In genomic region chr1:229025576-229025975, GRCh38 we compare ENCODE assay signal across 3 cellular contexts.
TF ChIP-seq lines count a peak whose summit lies in the region.

No MANE protein-coding gene starts in this region.

TF ChIP-seq in A549, 52 proteins besides CTCF, POLR2A, EP300 and RAD21:
- no peak for TF ChIP-seq ELK1 (IDR thresholded peaks at IDR 0.05; ENCODE audit: low read depth, low read length)
- no peak for TF ChIP-seq HOXB5 (CRISPR knock-in tag; IDR thresholded peaks at IDR 0.05)
- TF ChIP-seq HDAC2 (IDR thresholded peaks at IDR 0.05): no peak
- TF ChIP-seq RARB (CRISPR knock-in tag; IDR thresholded peaks at IDR 0.05): no peak
- TF ChIP-seq MYC (IDR thresholded peaks at IDR 0.05; ENCODE audit: borderline replicate concordance, low read length): no peak
- no peak for TF ChIP-seq RNF2 (IDR thresholded peaks at IDR 0.05; ENCODE audit: borderline replicate concordance, low read depth)

TF ChIP-seq in IMR-90, 13 proteins besides CTCF, POLR2A, EP300 and RAD21:
- TF ChIP-seq USF2 (IDR thresholded peaks at IDR 0.05; ENCODE audit: low read depth, low read length): no peak
- TF ChIP-seq ELK1 (IDR thresholded peaks at IDR 0.05; ENCODE audit: borderline replicate concordance, low read depth, low read length): no peak

TF ChIP-seq in H1, 55 proteins besides CTCF, POLR2A, EP300 and RAD21:
- TF ChIP-seq CHD1 (IDR thresholded peaks at IDR 0.05; ENCODE audit: low read depth, low read length) (no peak), CHD7 (IDR thresholded peaks at IDR 0.05; ENCODE audit: insufficient replicate concordance, low read length) (no peak), MAFK (IDR thresholded peaks at IDR 0.05; ENCODE audit: low read depth, low read length) (no peak), RFX5 (IDR thresholded peaks at IDR 0.05; ENCODE audit: borderline replicate concordance, low read depth, low read length) (no peak), GTF2F1 (IDR thresholded peaks at IDR 0.05; ENCODE audit: borderline replicate concordance, low read depth, low read length) (no peak), E2F6 (IDR thresholded peaks at IDR 0.05) (no peak)
TF ChIP-seq in H1: peak in this region for 0.
